1 cellular context compared by ENCODE assay signal in the genomic region with DNA sequence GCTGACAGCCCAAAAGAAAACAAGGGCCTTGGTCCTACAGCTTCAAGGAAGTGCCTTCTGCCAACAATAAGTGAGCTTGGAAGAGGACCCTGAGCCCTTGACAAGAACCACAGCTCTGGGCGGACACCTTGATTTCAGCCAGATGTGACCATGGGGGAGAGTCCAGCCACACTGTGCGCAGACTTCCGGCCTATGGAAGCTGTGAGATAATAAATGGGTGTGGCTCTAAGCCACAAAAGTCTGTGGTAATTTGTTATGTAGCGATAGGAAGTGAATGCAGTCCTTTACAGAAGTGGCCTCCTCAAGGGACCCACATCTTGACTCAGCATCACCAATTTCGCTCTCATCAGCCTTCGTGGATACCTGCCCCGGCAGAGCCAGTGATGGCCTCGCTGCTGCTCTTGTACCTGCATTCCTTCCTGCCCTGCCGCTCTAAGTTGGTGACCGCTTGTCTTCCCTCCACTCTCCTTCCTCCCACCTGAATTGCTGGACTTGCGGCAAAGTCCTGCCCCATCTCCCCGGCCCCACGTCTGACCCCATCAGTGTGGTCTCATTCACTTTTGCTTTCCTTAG.
TF ChIP-seq lines count a peak whose summit lies in the region.

No MANE protein-coding gene starts in this region.

TF ChIP-seq in K562, 482 proteins besides CTCF, POLR2A, EP300 and RAD21 (continued from another document and continues in another):
- TF ChIP-seq, protein P1, sequence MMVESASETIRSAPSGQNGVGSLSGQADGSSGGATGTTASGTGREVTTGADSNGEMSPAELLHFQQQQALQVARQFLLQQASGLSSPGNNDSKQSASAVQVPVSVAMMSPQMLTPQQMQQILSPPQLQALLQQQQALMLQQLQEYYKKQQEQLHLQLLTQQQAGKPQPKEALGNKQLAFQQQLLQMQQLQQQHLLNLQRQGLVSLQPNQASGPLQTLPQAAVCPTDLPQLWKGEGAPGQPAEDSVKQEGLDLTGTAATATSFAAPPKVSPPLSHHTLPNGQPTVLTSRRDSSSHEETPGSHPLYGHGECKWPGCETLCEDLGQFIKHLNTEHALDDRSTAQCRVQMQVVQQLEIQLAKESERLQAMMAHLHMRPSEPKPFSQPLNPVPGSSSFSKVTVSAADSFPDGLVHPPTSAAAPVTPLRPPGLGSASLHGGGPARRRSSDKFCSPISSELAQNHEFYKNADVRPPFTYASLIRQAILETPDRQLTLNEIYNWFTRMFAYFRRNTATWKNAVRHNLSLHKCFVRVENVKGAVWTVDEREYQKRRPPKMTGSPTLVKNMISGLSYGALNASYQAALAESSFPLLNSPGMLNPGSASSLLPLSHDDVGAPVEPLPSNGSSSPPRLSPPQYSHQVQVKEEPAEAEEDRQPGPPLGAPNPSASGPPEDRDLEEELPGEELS (CRISPR knock-in tag; IDR thresholded peaks at IDR 0.05; ENCODE audit: borderline replicate concordance) = no peak
- TF ChIP-seq POLR3G (IDR thresholded peaks at IDR 0.05; ENCODE audit: extremely low read depth, insufficient read length, insufficient replicate concordance) (no peak), GTF2E2 (tag; IDR thresholded peaks at IDR 0.05) (0 out of 2 replicates have a peak, but pooled peaks have one; percentile 62), BACH1 (tag; IDR thresholded peaks at IDR 0.05) (no peak), MEIS2 (IDR thresholded peaks at IDR 0.05; ENCODE audit: partially characterized antibody) (peak; percentile 82), MXI1 (IDR thresholded peaks at IDR 0.05; ENCODE audit: low read depth, low read length) (no peak), RAD51 (IDR thresholded peaks at IDR 0.05; ENCODE audit: borderline replicate concordance, low read depth) (no peak), PTBP1 (IDR thresholded peaks at IDR 0.05; ENCODE audit: low read depth, low read length) (0 out of 2 replicates have a peak, but pooled peaks have one; percentile 30), ZNF57 (CRISPR knock-in tag; IDR thresholded peaks at IDR 0.05) (0 out of 2 replicates have a peak, but pooled peaks have one; percentile 27), CEBPB (tag; IDR thresholded peaks at IDR 0.05) (peak; percentile 40; the same call in 1 of the 2 replicates), MAFF (IDR thresholded peaks at IDR 0.05; ENCODE audit: low read length) (no peak), CBFA2T2 (conservative IDR thresholded peaks at IDR 0.05) (peak; percentile 95), ZNF23 (CRISPR knock-in tag; IDR thresholded peaks at IDR 0.05) (no peak; the same call in 1 of the 2 replicates), IFI16 (CRISPR knock-in tag; IDR thresholded peaks at IDR 0.05) (no peak), ERF (CRISPR knock-in tag; IDR thresholded peaks at IDR 0.05) (peak; percentile 15; the same call in 1 of the 2 replicates), ZNF766 (CRISPR knock-in tag; conservative IDR thresholded peaks at IDR 0.05) (peak; percentile 82; the same call in 1 of the 2 replicates), ZNF134 (CRISPR knock-in tag; conservative IDR thresholded peaks at IDR 0.05) (peak; percentile 34), MEF2A (IDR thresholded peaks at IDR 0.05; ENCODE audit: control insufficient read depth, low read depth, low read length) (no peak), ZNF584 (CRISPR knock-in tag; IDR thresholded peaks at IDR 0.05; ENCODE audit: low read depth) (peak; percentile 61; the same call in 1 of the 2 replicates), ZNF184 (CRISPR knock-in tag; IDR thresholded peaks at IDR 0.05) (no peak), BRD9 (IDR thresholded peaks at IDR 0.05; ENCODE audit: low read depth, partially characterized antibody) (no peak), U2AF1 (optimal IDR thresholded peaks at IDR 0.05; ENCODE audit: low read depth, low read length) (no peak), NFIC (IDR thresholded peaks at IDR 0.05) (peak; percentile 82), ZNF263 (CRISPR knock-in tag; IDR thresholded peaks at IDR 0.05; ENCODE audit: borderline replicate concordance) (peak; percentile 72), ZNF311 (CRISPR knock-in tag; IDR thresholded peaks at IDR 0.05) (peak; percentile 74; the same call in 1 of the 2 replicates), ELF2 (CRISPR knock-in tag; IDR thresholded peaks at IDR 0.05) (0 out of 2 replicates have a peak, but pooled peaks have one; percentile 54), CEBPG (CRISPR knock-in tag; IDR thresholded peaks at IDR 0.05) (no peak), CEBPG (tag; conservative IDR thresholded peaks at IDR 0.05 in 1 of 2, IDR thresholded peaks at IDR 0.05 in 1 of 2) (no peak), TFAM (CRISPR knock-in tag; conservative IDR thresholded peaks at IDR 0.05) (no peak), ZNF436 (CRISPR knock-in tag; IDR thresholded peaks at IDR 0.05) (no peak), ZNF41 (CRISPR knock-in tag; conservative IDR thresholded peaks at IDR 0.05) (peak; percentile 47; the same call in 1 of the 2 replicates)
- TF ChIP-seq, protein P2, sequence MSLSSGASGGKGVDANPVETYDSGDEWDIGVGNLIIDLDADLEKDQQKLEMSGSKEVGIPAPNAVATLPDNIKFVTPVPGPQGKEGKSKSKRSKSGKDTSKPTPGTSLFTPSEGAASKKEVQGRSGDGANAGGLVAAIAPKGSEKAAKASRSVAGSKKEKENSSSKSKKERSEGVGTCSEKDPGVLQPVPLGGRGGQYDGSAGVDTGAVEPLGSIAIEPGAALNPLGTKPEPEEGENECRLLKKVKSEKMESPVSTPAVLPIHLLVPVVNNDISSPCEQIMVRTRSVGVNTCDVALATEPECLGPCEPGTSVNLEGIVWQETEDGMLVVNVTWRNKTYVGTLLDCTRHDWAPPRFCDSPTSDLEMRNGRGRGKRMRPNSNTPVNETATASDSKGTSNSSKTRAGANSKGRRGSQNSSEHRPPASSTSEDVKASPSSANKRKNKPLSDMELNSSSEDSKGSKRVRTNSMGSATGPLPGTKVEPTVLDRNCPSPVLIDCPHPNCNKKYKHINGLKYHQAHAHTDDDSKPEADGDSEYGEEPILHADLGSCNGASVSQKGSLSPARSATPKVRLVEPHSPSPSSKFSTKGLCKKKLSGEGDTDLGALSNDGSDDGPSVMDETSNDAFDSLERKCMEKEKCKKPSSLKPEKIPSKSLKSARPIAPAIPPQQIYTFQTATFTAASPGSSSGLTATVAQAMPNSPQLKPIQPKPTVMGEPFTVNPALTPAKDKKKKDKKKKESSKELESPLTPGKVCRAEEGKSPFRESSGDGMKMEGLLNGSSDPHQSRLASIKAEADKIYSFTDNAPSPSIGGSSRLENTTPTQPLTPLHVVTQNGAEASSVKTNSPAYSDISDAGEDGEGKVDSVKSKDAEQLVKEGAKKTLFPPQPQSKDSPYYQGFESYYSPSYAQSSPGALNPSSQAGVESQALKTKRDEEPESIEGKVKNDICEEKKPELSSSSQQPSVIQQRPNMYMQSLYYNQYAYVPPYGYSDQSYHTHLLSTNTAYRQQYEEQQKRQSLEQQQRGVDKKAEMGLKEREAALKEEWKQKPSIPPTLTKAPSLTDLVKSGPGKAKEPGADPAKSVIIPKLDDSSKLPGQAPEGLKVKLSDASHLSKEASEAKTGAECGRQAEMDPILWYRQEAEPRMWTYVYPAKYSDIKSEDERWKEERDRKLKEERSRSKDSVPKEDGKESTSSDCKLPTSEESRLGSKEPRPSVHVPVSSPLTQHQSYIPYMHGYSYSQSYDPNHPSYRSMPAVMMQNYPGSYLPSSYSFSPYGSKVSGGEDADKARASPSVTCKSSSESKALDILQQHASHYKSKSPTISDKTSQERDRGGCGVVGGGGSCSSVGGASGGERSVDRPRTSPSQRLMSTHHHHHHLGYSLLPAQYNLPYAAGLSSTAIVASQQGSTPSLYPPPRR (CRISPR knock-in tag; IDR thresholded peaks at IDR 0.05; ENCODE audit: borderline replicate concordance) = no peak
- TF ChIP-seq, protein P3, sequence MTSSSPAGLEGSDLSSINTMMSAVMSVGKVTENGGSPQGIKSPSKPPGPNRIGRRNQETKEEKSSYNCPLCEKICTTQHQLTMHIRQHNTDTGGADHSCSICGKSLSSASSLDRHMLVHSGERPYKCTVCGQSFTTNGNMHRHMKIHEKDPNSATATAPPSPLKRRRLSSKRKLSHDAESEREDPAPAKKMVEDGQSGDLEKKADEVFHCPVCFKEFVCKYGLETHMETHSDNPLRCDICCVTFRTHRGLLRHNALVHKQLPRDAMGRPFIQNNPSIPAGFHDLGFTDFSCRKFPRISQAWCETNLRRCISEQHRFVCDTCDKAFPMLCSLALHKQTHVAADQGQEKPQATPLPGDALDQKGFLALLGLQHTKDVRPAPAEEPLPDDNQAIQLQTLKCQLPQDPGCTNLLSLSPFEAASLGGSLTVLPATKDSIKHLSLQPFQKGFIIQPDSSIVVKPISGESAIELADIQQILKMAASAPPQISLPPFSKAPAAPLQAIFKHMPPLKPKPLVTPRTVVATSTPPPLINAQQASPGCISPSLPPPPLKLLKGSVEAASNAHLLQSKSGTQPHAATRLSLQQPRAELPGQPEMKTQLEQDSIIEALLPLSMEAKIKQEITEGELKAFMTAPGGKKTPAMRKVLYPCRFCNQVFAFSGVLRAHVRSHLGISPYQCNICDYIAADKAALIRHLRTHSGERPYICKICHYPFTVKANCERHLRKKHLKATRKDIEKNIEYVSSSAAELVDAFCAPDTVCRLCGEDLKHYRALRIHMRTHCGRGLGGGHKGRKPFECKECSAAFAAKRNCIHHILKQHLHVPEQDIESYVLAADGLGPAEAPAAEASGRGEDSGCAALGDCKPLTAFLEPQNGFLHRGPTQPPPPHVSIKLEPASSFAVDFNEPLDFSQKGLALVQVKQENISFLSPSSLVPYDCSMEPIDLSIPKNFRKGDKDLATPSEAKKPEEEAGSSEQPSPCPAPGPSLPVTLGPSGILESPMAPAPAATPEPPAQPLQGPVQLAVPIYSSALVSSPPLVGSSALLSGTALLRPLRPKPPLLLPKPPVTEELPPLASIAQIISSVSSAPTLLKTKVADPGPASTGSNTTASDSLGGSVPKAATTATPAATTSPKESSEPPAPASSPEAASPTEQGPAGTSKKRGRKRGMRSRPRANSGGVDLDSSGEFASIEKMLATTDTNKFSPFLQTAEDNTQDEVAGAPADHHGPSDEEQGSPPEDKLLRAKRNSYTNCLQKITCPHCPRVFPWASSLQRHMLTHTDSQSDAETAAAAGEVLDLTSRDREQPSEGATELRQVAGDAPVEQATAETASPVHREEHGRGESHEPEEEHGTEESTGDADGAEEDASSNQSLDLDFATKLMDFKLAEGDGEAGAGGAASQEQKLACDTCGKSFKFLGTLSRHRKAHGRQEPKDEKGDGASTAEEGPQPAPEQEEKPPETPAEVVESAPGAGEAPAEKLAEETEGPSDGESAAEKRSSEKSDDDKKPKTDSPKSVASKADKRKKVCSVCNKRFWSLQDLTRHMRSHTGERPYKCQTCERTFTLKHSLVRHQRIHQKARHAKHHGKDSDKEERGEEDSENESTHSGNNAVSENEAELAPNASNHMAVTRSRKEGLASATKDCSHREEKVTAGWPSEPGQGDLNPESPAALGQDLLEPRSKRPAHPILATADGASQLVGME (CRISPR knock-in tag; IDR thresholded peaks at IDR 0.05) = peak; percentile 54; the same call in 1 of the 2 replicates
- TF ChIP-seq, protein P4, sequence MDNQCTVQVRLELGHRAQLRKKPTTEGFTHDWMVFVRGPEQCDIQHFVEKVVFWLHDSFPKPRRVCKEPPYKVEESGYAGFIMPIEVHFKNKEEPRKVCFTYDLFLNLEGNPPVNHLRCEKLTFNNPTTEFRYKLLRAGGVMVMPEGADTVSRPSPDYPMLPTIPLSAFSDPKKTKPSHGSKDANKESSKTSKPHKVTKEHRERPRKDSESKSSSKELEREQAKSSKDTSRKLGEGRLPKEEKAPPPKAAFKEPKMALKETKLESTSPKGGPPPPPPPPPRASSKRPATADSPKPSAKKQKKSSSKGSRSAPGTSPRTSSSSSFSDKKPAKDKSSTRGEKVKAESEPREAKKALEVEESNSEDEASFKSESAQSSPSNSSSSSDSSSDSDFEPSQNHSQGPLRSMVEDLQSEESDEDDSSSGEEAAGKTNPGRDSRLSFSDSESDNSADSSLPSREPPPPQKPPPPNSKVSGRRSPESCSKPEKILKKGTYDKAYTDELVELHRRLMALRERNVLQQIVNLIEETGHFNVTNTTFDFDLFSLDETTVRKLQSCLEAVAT (IDR thresholded peaks at IDR 0.05) = peak in 1 of 2 experiments; percentile 87; a peak in 2 of 4 replicates
- TF ChIP-seq, protein P5, sequence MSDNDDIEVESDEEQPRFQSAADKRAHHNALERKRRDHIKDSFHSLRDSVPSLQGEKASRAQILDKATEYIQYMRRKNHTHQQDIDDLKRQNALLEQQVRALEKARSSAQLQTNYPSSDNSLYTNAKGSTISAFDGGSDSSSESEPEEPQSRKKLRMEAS (CRISPR knock-in tag; IDR thresholded peaks at IDR 0.05) = peak; percentile 52; the same call in 1 of the 2 replicates
- TF ChIP-seq, protein P6, sequence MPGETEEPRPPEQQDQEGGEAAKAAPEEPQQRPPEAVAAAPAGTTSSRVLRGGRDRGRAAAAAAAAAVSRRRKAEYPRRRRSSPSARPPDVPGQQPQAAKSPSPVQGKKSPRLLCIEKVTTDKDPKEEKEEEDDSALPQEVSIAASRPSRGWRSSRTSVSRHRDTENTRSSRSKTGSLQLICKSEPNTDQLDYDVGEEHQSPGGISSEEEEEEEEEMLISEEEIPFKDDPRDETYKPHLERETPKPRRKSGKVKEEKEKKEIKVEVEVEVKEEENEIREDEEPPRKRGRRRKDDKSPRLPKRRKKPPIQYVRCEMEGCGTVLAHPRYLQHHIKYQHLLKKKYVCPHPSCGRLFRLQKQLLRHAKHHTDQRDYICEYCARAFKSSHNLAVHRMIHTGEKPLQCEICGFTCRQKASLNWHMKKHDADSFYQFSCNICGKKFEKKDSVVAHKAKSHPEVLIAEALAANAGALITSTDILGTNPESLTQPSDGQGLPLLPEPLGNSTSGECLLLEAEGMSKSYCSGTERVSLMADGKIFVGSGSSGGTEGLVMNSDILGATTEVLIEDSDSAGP (CRISPR knock-in tag; IDR thresholded peaks at IDR 0.05) = no peak
- TF ChIP-seq, protein P7, sequence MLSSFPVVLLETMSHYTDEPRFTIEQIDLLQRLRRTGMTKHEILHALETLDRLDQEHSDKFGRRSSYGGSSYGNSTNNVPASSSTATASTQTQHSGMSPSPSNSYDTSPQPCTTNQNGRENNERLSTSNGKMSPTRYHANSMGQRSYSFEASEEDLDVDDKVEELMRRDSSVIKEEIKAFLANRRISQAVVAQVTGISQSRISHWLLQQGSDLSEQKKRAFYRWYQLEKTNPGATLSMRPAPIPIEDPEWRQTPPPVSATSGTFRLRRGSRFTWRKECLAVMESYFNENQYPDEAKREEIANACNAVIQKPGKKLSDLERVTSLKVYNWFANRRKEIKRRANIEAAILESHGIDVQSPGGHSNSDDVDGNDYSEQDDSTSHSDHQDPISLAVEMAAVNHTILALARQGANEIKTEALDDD (IDR thresholded peaks at IDR 0.05) = no peak; the same call in 1 of the 2 replicates
- TF ChIP-seq, protein P8, sequence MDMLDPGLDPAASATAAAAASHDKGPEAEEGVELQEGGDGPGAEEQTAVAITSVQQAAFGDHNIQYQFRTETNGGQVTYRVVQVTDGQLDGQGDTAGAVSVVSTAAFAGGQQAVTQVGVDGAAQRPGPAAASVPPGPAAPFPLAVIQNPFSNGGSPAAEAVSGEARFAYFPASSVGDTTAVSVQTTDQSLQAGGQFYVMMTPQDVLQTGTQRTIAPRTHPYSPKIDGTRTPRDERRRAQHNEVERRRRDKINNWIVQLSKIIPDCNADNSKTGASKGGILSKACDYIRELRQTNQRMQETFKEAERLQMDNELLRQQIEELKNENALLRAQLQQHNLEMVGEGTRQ (CRISPR knock-in tag; IDR thresholded peaks at IDR 0.05) = no peak
- TF ChIP-seq, protein P9, sequence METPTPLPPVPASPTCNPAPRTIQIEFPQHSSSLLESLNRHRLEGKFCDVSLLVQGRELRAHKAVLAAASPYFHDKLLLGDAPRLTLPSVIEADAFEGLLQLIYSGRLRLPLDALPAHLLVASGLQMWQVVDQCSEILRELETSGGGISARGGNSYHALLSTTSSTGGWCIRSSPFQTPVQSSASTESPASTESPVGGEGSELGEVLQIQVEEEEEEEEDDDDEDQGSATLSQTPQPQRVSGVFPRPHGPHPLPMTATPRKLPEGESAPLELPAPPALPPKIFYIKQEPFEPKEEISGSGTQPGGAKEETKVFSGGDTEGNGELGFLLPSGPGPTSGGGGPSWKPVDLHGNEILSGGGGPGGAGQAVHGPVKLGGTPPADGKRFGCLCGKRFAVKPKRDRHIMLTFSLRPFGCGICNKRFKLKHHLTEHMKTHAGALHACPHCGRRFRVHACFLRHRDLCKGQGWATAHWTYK (CRISPR knock-in tag; IDR thresholded peaks at IDR 0.05) = peak; percentile 98
